Comparison of ENCODE assay signal across 18 cellular contexts in genomic region chr16:17374668-17375255, GRCh38.
DNase-seq lines count a peak whose midpoint lies in the region; ATAC-seq and TF ChIP-seq lines count a peak whose summit lies in the region.
"Had no signal": no experiment of that assay in that cellular context is flagged by ENCODE, and none has a peak within 500 bp of the region (broad histone marks: within the 10 kb centered on the region; RNA-seq: fewer than 3 reads in every experiment).

No MANE protein-coding gene starts in this region.

- H3K27ac Mint-ChIP-seq in T-helper 2 cell treated with Interferon-gamma antibody and Interleukin-4, amounts not matched to agents 5 μg/mL and 100 μg/mL, for 36 hours, result no peak overlapping the region
- peak overlapping the region; percentile 73 for H3K27ac Mint-ChIP-seq in dendritic cell treated with granulocyte-macrophage colony-stimulating factor and Interleukin-4, amounts not matched to agents 40 ng/mL and 50 ng/mL, for 4 days
- H3K27ac Mint-ChIP-seq in endodermal cell, result no peak overlapping the region

- no peaks in the 10 kb centered on the region for H3K9me3 Mint-ChIP-seq in T-helper 2 cell treated with Interferon-gamma antibody and Interleukin-4, amounts not matched to agents 5 μg/mL and 100 μg/mL, for 36 hours
- H3K9me3 Mint-ChIP-seq in dendritic cell treated with granulocyte-macrophage colony-stimulating factor and Interleukin-4, amounts not matched to agents 40 ng/mL and 50 ng/mL, for 4 days, result no peaks in the 10 kb centered on the region
- H3K9me3 Mint-ChIP-seq in endodermal cell, result no peaks in the 10 kb centered on the region

- no peak overlapping the region for H3K4me3 Mint-ChIP-seq in T-helper 2 cell treated with Interferon-gamma antibody and Interleukin-4, amounts not matched to agents 5 μg/mL and 100 μg/mL, for 36 hours
- no peak overlapping the region for H3K4me3 Mint-ChIP-seq in dendritic cell treated with granulocyte-macrophage colony-stimulating factor and Interleukin-4, amounts not matched to agents 40 ng/mL and 50 ng/mL, for 4 days
- H3K4me3 Mint-ChIP-seq in endodermal cell, result no peak overlapping the region

- no peak overlapping the region for H3K4me3 ChIP-seq in BLaER1
- H3K4me3 ChIP-seq in aorta (ENCODE audit: low read length in 2 of 2), result no peak overlapping the region
- H3K4me3 ChIP-seq in endodermal cell (ENCODE audit: low read length), result no peak overlapping the region
- H3K4me3 ChIP-seq: colonic mucosa, prostate gland, transverse colon had no signal

- H3K36me3 ChIP-seq in BLaER1 (no peaks in the 10 kb centered on the region), aorta (ENCODE audit: control insufficient read depth in 1 of 2, insufficient read depth in 2 of 2, low read length in 1 of 2) (no peaks in the 10 kb centered on the region), endodermal cell (ENCODE audit: control insufficient read depth, insufficient read depth, low read length) (no peaks in the 10 kb centered on the region)
- H3K36me3 ChIP-seq: colonic mucosa, prostate gland, transverse colon had no signal

- H3K27me3 ChIP-seq in BLaER1 (no peaks in the 10 kb centered on the region), aorta (ENCODE audit: control insufficient read depth in 1 of 2, insufficient read depth in 2 of 2, low read length in 1 of 2) (no peaks in the 10 kb centered on the region), endodermal cell (ENCODE audit: control insufficient read depth, insufficient read depth, low read length, poor library complexity, severe bottlenecking) (no peaks in the 10 kb centered on the region)
- H3K27me3 ChIP-seq: colonic mucosa, transverse colon had no signal

- peaks cover 58% of the 10 kb centered on the region for H3K4me1 Mint-ChIP-seq in T-helper 2 cell treated with Interferon-gamma antibody and Interleukin-4, amounts not matched to agents 5 μg/mL and 100 μg/mL, for 36 hours (ENCODE audit: low read depth)
- peaks cover 80% of the 10 kb centered on the region for H3K4me1 Mint-ChIP-seq in dendritic cell treated with granulocyte-macrophage colony-stimulating factor and Interleukin-4, amounts not matched to agents 40 ng/mL and 50 ng/mL, for 4 days (ENCODE audit: low read depth)
- peaks cover 33% of the 10 kb centered on the region for H3K4me1 Mint-ChIP-seq in endodermal cell

- H3K4me1 ChIP-seq in BLaER1 (peaks cover 87% of the 10 kb centered on the region), aorta (ENCODE audit: control insufficient read depth in 1 of 2, insufficient read depth in 2 of 2, low read length in 2 of 2) (peaks cover 4 to 7% of the 10 kb centered on the region in 2 donors), endodermal cell (ENCODE audit: control insufficient read depth, insufficient read depth, low read length) (no peaks in the 10 kb centered on the region)

- no peaks in the 10 kb centered on the region for H3K27me3 Mint-ChIP-seq in T-helper 2 cell treated with Interferon-gamma antibody and Interleukin-4, amounts not matched to agents 5 μg/mL and 100 μg/mL, for 36 hours (ENCODE audit: low read depth)
- no peaks in the 10 kb centered on the region for H3K27me3 Mint-ChIP-seq in dendritic cell treated with granulocyte-macrophage colony-stimulating factor and Interleukin-4, amounts not matched to agents 40 ng/mL and 50 ng/mL, for 4 days
- no peaks in the 10 kb centered on the region for H3K27me3 Mint-ChIP-seq in endodermal cell (ENCODE audit: insufficient read depth)

- H4K20me1 ChIP-seq in BLaER1, result peaks cover 78% of the 10 kb centered on the region

- no peak for ATAC-seq in aorta (ENCODE audit: low FRiP score)

- intact Hi-C loops in dendritic cell treated with granulocyte-macrophage colony-stimulating factor and Interleukin-4, amounts not matched to agents 40 ng/mL and 50 ng/mL, for 4 days (cut with micrococcal nuclease), result loop anchor here (5.0 kb wide), 1 partner anchor 78 kb away; no protein-coding TSS in a partner anchor
- intact Hi-C loops in aorta (cut with DNase I), result no loop called here

- H3K4me2 ChIP-seq in BLaER1, result peak overlapping the region; percentile 83

- H3K36me3 Mint-ChIP-seq in T-helper 2 cell treated with Interferon-gamma antibody and Interleukin-4, amounts not matched to agents 5 μg/mL and 100 μg/mL, for 36 hours (ENCODE audit: low read depth), result peaks cover 17% of the 10 kb centered on the region
- no peaks in the 10 kb centered on the region for H3K36me3 Mint-ChIP-seq in dendritic cell treated with granulocyte-macrophage colony-stimulating factor and Interleukin-4, amounts not matched to agents 40 ng/mL and 50 ng/mL, for 4 days (ENCODE audit: low read depth)
- no peaks in the 10 kb centered on the region for H3K36me3 Mint-ChIP-seq in endodermal cell (ENCODE audit: low read depth)

- WGBS in aorta, 2 donors, result 89% methylated on average over 3 of the region's 3 CpGs
- 88 to 100% methylated on average over 1 to 2 of the region's 3 CpGs for WGBS in endodermal cell (ENCODE audit: insufficient coverage in 1 of 2, insufficient read length in 1 of 2), 2 experiments

- DNase-seq in T-helper 2 cell treated with Interferon-gamma antibody and Interleukin-4, amounts not matched to agents 5 μg/mL and 100 μg/mL, for 36 hours (ENCODE audit: low spot score), result peak; percentile 39
- DNase-seq in T-helper 2 cell, result no peak
- no peak for DNase-seq in aorta
- DNase-seq in cerebellum (ENCODE audit: low spot score), result no peak
- DNase-seq in endodermal cell, result no peak
- DNase-seq: colonic mucosa, DMS153, mammary epithelial cell, NCI-H1417, NCI-H524 treated with DMSO at 0.1 percent for 48 hours, Right ventricle myocardium superior, small intestine, T-helper 9 cell, transverse colon had no signal

- TF ChIP-seq CTCF in VCaP (conservative IDR thresholded peaks at IDR 0.05) (no peak), endodermal cell (conservative IDR thresholded peaks at IDR 0.05) (no peak)

- H3K9me3 ChIP-seq in BLaER1, result no peaks in the 10 kb centered on the region
- H3K9me3 ChIP-seq in aorta (ENCODE audit: control insufficient read depth, low read length), result no peaks in the 10 kb centered on the region
- no peaks in the 10 kb centered on the region for H3K9me3 ChIP-seq in endodermal cell (ENCODE audit: control insufficient read depth, low read length)
- H3K9me3 ChIP-seq: colonic mucosa, prostate gland, transverse colon had no signal

- H3K27ac ChIP-seq in BLaER1 (peak overlapping the region; percentile 66; the same call in 1 of the 2 replicates), VCaP (peak overlapping the region; percentile 61), aorta (ENCODE audit: low read depth in 1 of 2, low read length in 2 of 2) (no peak overlapping the region), endodermal cell (ENCODE audit: low read depth, low read length) (no peak overlapping the region)
- H3K27ac ChIP-seq: colonic mucosa had no signal

- no peak overlapping the region for H3K9ac ChIP-seq in BLaER1
- H3K9ac ChIP-seq in endodermal cell (ENCODE audit: extremely low read depth, low read length, poor library complexity, severe bottlenecking), result no peak overlapping the region

Comparison
In these comparisons a context has a peak if more than half of its experiments do, and no peak if none do; other contexts are left out.
1. H3K27ac ChIP-seq: peak in BLaER1 (single experiment) and VCaP (single experiment); none in aorta (0 of 2) and endodermal cell (single experiment).